Comparison of ENCODE assay signal across 6 cellular contexts in the genomic region with DNA sequence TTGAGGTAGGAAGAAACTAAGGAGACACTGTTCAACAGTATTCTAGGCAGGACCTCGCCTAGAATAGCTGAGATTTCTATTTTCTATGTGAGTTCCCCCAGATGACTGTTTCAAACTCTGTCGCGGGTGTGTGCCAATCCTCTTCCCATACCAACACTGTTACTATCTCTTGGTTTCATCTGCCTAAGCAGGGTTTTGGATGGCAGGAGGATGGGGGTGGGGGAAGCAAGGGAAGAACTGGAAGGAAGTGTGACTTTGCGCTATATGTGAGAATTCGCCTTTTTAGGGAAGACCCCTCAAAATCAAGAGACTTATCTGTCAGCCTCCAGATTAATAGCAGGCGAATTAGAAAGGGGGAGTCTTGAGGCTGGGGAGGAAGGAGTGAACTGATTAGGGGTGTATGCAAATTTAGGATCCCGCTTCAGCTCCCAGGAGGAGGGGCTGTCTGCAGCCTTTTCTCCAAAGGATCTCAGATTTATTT. TPM values are rescaled to one million over a fixed set of nuclear protein-coding genes. Genes with fewer than 3 reads are reported as not detected.
DNase-seq lines count a peak whose midpoint lies in the region; ATAC-seq and TF ChIP-seq lines count a peak whose summit lies in the region.

No MANE protein-coding gene starts in this region.

- H3K36me3 ChIP-seq in HEK293 (ENCODE audit: control insufficient read depth in 2 of 2, insufficient read depth in 1 of 2, low read length in 2 of 2) = peaks cover 6 to 20% of the 10 kb centered on the region in 2 experiments; a peak in 2 of 3 replicates

- H3K36me3 Mint-ChIP-seq in activated naive CD8-positive, alpha-beta T cell treated with anti-CD3 and anti-CD28 coated beads, Interleukin-2, amount 10 ng/mL, durations not matched to agents 7 days and 5 days = peaks cover 6% of the 10 kb centered on the region

- no peaks in the 10 kb centered on the region for H3K9me3 Mint-ChIP-seq in activated naive CD8-positive, alpha-beta T cell treated with anti-CD3 and anti-CD28 coated beads, Interleukin-2, amount 10 ng/mL, durations not matched to agents 7 days and 5 days

- POLR2A ChIA-PET in HEK293 (lab: Yijun Ruan, JAX) = interaction anchor here (0.6 to 1.8 kb wide), 14 partner anchors 8 to 879 kb away, joined by 3 to 14 read pairs (median 5); a partner anchor contains a TSS
- POLR2A ChIA-PET in activated naive CD8-positive, alpha-beta T cell treated with anti-CD3 and anti-CD28 coated beads, Interleukin-2, amount 10 ng/mL, durations not matched to agents 7 days and 5 days (lab: Charles Lee) = interaction anchor here (0.6 to 1.6 kb wide), 5 partner anchors 9 to 53 kb away, joined by 3 to 9 read pairs (median 6); a partner anchor contains a TSS

- H3K4me3 ChIP-seq in HEK293 (ENCODE audit: low read depth, low read length) (peak overlapping the region; percentile 50), mononuclear cell (ENCODE audit: low read length) (peak overlapping the region; percentile 47)

- H3K4me1 ChIP-seq in HEK293 (ENCODE audit: control insufficient read depth, insufficient read depth, low read length) (peaks cover 12% of the 10 kb centered on the region), mononuclear cell (ENCODE audit: insufficient read depth, low read length) (peaks cover 47% of the 10 kb centered on the region)

- H3K4me3 Mint-ChIP-seq in activated naive CD8-positive, alpha-beta T cell treated with anti-CD3 and anti-CD28 coated beads, Interleukin-2, amount 10 ng/mL, durations not matched to agents 7 days and 5 days = peak overlapping the region; percentile 97

- CTCF ChIA-PET in HEK293 (lab: Yijun Ruan, JAX) = interaction anchor here (0.6 to 1.2 kb wide), 4 partner anchors 27 to 275 kb away, joined by 3 to 4 read pairs (median 4); no protein-coding TSS in a partner anchor

- ATAC-seq in activated naive CD8-positive, alpha-beta T cell treated with anti-CD3 and anti-CD28 coated beads, Interleukin-2, amount 10 ng/mL, durations not matched to agents 7 days and 5 days (ENCODE audit: low read depth) = no peak

- no peaks in the 10 kb centered on the region for H3K27me3 Mint-ChIP-seq in activated naive CD8-positive, alpha-beta T cell treated with anti-CD3 and anti-CD28 coated beads, Interleukin-2, amount 10 ng/mL, durations not matched to agents 7 days and 5 days

- H3K4me1 Mint-ChIP-seq in activated naive CD8-positive, alpha-beta T cell treated with anti-CD3 and anti-CD28 coated beads, Interleukin-2, amount 10 ng/mL, durations not matched to agents 7 days and 5 days = peaks cover 26% of the 10 kb centered on the region

- H3K27me3 ChIP-seq in mononuclear cell (ENCODE audit: insufficient read depth, low read length) = no peaks in the 10 kb centered on the region

- H3K27ac Mint-ChIP-seq in activated naive CD8-positive, alpha-beta T cell treated with anti-CD3 and anti-CD28 coated beads, Interleukin-2, amount 10 ng/mL, durations not matched to agents 7 days and 5 days = peak overlapping the region; percentile 93

- H3K27ac ChIP-seq in 22Rv1 = peak overlapping the region; percentile 89
- peak overlapping the region; percentile 73 for H3K27ac ChIP-seq in HEK293 (ENCODE audit: extremely low read depth, low read depth, low read length)

- DNase-seq in activated naive CD8-positive, alpha-beta T cell treated with anti-CD3 and anti-CD28 coated beads, Interleukin-2, amount 10 ng/mL, durations not matched to agents 7 days and 5 days = no peak
- DNase-seq in NCI-H1930 (lab: John Stamatoyannopoulos, UW) = no peak
- DNase-seq in stimulated activated CD4-positive, alpha-beta T cell treated with anti-CD3 and anti-CD28 coated beads, Interleukin-2, amount 100 ng/mL, for 48 hours = no peak

- TF ChIP-seq CTCF in 22Rv1 (IDR thresholded peaks at IDR 0.05) = no peak
- no peak for TF ChIP-seq CTCF in HEK293 (tag by site-specific recombination; IDR thresholded peaks at IDR 0.05)

- H3K9me3 ChIP-seq in HEK293 (ENCODE audit: control insufficient read depth, insufficient read depth, low read depth, low read length) = no peaks in the 10 kb centered on the region
- H3K9me3 ChIP-seq in mononuclear cell (ENCODE audit: low read depth, low read length) = no peaks in the 10 kb centered on the region

TF ChIP-seq in HEK293, 187 proteins besides CTCF, POLR2A, EP300 and RAD21 (continues in another document):
- TF ChIP-seq ZNF404 (tag by site-specific recombination; IDR thresholded peaks at IDR 0.05) = no peak
- TF ChIP-seq GLI2 (tag by site-specific recombination; IDR thresholded peaks at IDR 0.05; ENCODE audit: borderline replicate concordance, low read depth) = no peak
- no peak for TF ChIP-seq ZNF354C (tag by site-specific recombination; IDR thresholded peaks at IDR 0.05; ENCODE audit: borderline replicate concordance, low read depth)
- TF ChIP-seq SCRT1 (tag by site-specific recombination; IDR thresholded peaks at IDR 0.05; ENCODE audit: borderline replicate concordance) = no peak
- TF ChIP-seq, protein P1, sequence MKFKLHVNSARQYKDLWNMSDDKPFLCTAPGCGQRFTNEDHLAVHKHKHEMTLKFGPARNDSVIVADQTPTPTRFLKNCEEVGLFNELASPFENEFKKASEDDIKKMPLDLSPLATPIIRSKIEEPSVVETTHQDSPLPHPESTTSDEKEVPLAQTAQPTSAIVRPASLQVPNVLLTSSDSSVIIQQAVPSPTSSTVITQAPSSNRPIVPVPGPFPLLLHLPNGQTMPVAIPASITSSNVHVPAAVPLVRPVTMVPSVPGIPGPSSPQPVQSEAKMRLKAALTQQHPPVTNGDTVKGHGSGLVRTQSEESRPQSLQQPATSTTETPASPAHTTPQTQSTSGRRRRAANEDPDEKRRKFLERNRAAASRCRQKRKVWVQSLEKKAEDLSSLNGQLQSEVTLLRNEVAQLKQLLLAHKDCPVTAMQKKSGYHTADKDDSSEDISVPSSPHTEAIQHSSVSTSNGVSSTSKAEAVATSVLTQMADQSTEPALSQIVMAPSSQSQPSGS (tag by site-specific recombination; IDR thresholded peaks at IDR 0.05; ENCODE audit: low read depth) = no peak
- TF ChIP-seq GLI4 (tag by site-specific recombination; IDR thresholded peaks at IDR 0.05) = no peak
- no peak for TF ChIP-seq ZNF184 (tag by site-specific recombination; IDR thresholded peaks at IDR 0.05)
- peak; percentile 23; the same call in 1 of the 2 replicates for TF ChIP-seq ZNF623 (tag by site-specific recombination; IDR thresholded peaks at IDR 0.05)
- TF ChIP-seq, protein P2, sequence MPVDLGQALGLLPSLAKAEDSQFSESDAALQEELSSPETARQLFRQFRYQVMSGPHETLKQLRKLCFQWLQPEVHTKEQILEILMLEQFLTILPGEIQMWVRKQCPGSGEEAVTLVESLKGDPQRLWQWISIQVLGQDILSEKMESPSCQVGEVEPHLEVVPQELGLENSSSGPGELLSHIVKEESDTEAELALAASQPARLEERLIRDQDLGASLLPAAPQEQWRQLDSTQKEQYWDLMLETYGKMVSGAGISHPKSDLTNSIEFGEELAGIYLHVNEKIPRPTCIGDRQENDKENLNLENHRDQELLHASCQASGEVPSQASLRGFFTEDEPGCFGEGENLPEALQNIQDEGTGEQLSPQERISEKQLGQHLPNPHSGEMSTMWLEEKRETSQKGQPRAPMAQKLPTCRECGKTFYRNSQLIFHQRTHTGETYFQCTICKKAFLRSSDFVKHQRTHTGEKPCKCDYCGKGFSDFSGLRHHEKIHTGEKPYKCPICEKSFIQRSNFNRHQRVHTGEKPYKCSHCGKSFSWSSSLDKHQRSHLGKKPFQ (tag by site-specific recombination; IDR thresholded peaks at IDR 0.05) = no peak
- TF ChIP-seq ZNF629 (tag by site-specific recombination; IDR thresholded peaks at IDR 0.05) = no peak
- TF ChIP-seq KLF7 (tag by site-specific recombination; IDR thresholded peaks at IDR 0.05; ENCODE audit: borderline replicate concordance) = no peak
- TF ChIP-seq ZNF658 (tag by site-specific recombination; IDR thresholded peaks at IDR 0.05) = no peak
- TF ChIP-seq ZNF112 (tag by site-specific recombination; IDR thresholded peaks at IDR 0.05) = no peak
- no peak for TF ChIP-seq ZNF132 (tag by site-specific recombination; IDR thresholded peaks at IDR 0.05; ENCODE audit: borderline replicate concordance)

RNA-seq across cellular contexts. Expression of a gene that starts 0.5 kb away (rescaled TPM):
- 10 to 100 TPM; 18.7 to 18.8 TPM for total RNA-seq in activated naive CD8-positive, alpha-beta T cell treated with anti-CD3 and anti-CD28 coated beads, Interleukin-2, amount 10 ng/mL, durations not matched to agents 7 days and 5 days
- 5.0 TPM for total RNA-seq in mononuclear cell

RNA-seq across cellular contexts. Expression of a gene that starts 3.5 kb away (rescaled TPM):
- total RNA-seq in activated naive CD8-positive, alpha-beta T cell treated with anti-CD3 and anti-CD28 coated beads, Interleukin-2, amount 10 ng/mL, durations not matched to agents 7 days and 5 days = 10 to 100 TPM; 46.9 to 51.4 TPM
- total RNA-seq in mononuclear cell = 44.4 TPM

RNA-seq across cellular contexts. Expression of a gene that starts 53.4 kb away (rescaled TPM):
- total RNA-seq in activated naive CD8-positive, alpha-beta T cell treated with anti-CD3 and anti-CD28 coated beads, Interleukin-2, amount 10 ng/mL, durations not matched to agents 7 days and 5 days = 10 to 100 TPM; 46.2 to 48.4 TPM
- total RNA-seq in mononuclear cell = 69.3 TPM

RNA-seq across cellular contexts. Expression of a gene that starts 55.3 kb away (rescaled TPM):
- 10 to 100 TPM; 30.3 to 31.7 TPM for total RNA-seq in activated naive CD8-positive, alpha-beta T cell treated with anti-CD3 and anti-CD28 coated beads, Interleukin-2, amount 10 ng/mL, durations not matched to agents 7 days and 5 days
- total RNA-seq in mononuclear cell = 21.0 TPM
